ENCODE assay signal across 18 cellular contexts in the genomic region with DNA sequence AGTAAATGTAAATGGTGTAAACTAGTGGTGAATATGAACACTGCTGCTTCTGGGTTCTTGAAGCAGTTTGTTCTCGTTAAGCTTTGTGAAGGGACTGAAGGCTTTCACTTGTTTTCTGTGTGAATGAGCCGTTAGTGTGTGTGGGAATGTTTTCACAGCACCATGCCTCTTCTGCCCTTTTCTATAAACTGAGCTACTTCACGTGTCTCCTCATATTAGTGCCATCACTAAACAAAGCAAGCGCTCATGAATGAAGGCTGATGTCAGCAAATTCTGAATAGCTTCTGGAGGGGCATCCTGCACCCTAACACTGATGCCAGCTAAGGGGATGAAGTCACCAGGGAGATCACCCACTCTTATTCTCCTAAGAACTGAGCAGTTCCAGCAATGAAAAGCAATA.
A peak's percentile ranks its signal among the peaks of the same experiment; 100 is the strongest.
DNase-seq lines count a peak whose midpoint lies in the region; ATAC-seq, FAIRE-seq and TF ChIP-seq lines count a peak whose summit lies in the region.
"Had no signal": no experiment of that assay in that cellular context is flagged by ENCODE, and none has a peak within 500 bp of the region (broad histone marks: within the 10 kb centered on the region; RNA-seq: fewer than 3 reads in every experiment).

No MANE protein-coding gene starts in this region.

- no peak for TF ChIP-seq RAD21 in A549 (conservative IDR thresholded peaks at IDR 0.05 in 1 of 2, IDR thresholded peaks at IDR 0.05 in 1 of 2)

- H3K4me3 Mint-ChIP-seq in naive thymus-derived CD8-positive, alpha-beta T cell = no peak overlapping the region

- H3K4me1 ChIP-seq in A549 (no peaks in the 10 kb centered on the region), fibroblast of lung (ENCODE audit: control insufficient read depth, extremely low read depth, insufficient read depth, low read length) (no peaks in the 10 kb centered on the region), neuron (ENCODE audit: insufficient read depth, low read length) (peaks cover 11% of the 10 kb centered on the region), osteoblast (ENCODE audit: insufficient read depth, low read length) (no peaks in the 10 kb centered on the region)

- no peaks in the 10 kb centered on the region for H3K79me2 ChIP-seq in fibroblast of lung (ENCODE audit: control insufficient read depth, insufficient read depth, low read length)
- no peaks in the 10 kb centered on the region for H3K79me2 ChIP-seq in osteoblast (ENCODE audit: insufficient read depth, low read length)

- no peak overlapping the region for H3K27ac ChIP-seq in A549
- no peak overlapping the region for H3K27ac ChIP-seq in fibroblast of lung (ENCODE audit: insufficient read depth, low read length)
- H3K27ac ChIP-seq in osteoblast (ENCODE audit: low read depth, low read length) = no peak overlapping the region
- H3K27ac ChIP-seq: C4-2B had no signal

- H3K9me3 ChIP-seq in A549 = no peaks in the 10 kb centered on the region
- H3K9me3 ChIP-seq in fibroblast of lung (ENCODE audit: control insufficient read depth, insufficient read depth, low read depth, low read length) = no peaks in the 10 kb centered on the region
- H3K9me3 ChIP-seq in neuron (ENCODE audit: low read length) = no peaks in the 10 kb centered on the region
- H3K9me3 ChIP-seq in osteoblast (ENCODE audit: low read depth, low read length) = no peaks in the 10 kb centered on the region

- FAIRE-seq in A549 (lab: Jason Lieb, UNC) = no peak
- FAIRE-seq: A204.1, GM12892 had no signal

- no peak for DNase-seq in A549 (ENCODE audit: low read depth in 1 of 2, low spot score in 1 of 2)
- DNase-seq in RPMI7951 (ENCODE audit: low read depth) = peak; percentile 24
- peak in 1 of 2 donors; percentile 2 for DNase-seq in fibroblast of lung (ENCODE audit: low read depth in 2 of 2)
- DNase-seq in LoVo (ENCODE audit: low spot score) = no peak
- DNase-seq in naive thymus-derived CD8-positive, alpha-beta T cell = no peak
- DNase-seq in OCI-M2 (lab: John Stamatoyannopoulos, UW; ENCODE audit: unreplicated experiment) = no peak
- no peak for DNase-seq in osteoblast (ENCODE audit: insufficient read length, low spot score, missing footprints)
- DNase-seq: COR-L47, GOT3, KG1, NCI-H1436, NCI-H2029, NCI-H510A, NCI-H774 had no signal

- H3K27ac Mint-ChIP-seq in naive thymus-derived CD8-positive, alpha-beta T cell = no peak overlapping the region

- H3K36me3 ChIP-seq in fibroblast of lung (ENCODE audit: control insufficient read depth, insufficient read depth, low read length) (no peaks in the 10 kb centered on the region), neuron (ENCODE audit: insufficient read depth, low read length) (no peaks in the 10 kb centered on the region), osteoblast (ENCODE audit: insufficient read depth, low read length) (no peaks in the 10 kb centered on the region)

- H3K4me3 ChIP-seq in A549 (no peak overlapping the region), fibroblast of lung (replicated peaks in 1 of 4; ENCODE audit: control extremely low read depth in 1 of 4, insufficient read depth in 1 of 4, low read depth in 3 of 4, low read length in 4 of 4) (no peak overlapping the region), neuron (ENCODE audit: low read length) (no peak overlapping the region), osteoblast (ENCODE audit: insufficient read depth, low read length) (no peak overlapping the region)

- TF ChIP-seq EP300 in A549 (IDR thresholded peaks at IDR 0.05) = no peak

- TF ChIP-seq POLR2A in A549 (IDR thresholded peaks at IDR 0.05; ENCODE audit: low read length) = no peak

- H4K20me1 ChIP-seq in fibroblast of lung (ENCODE audit: control insufficient read depth, extremely low read depth, insufficient read depth, low read length) (no peaks in the 10 kb centered on the region), osteoblast (ENCODE audit: insufficient read depth, low read length) (no peaks in the 10 kb centered on the region)

- POLR2A ChIA-PET in A549 (lab: Yijun Ruan, JAX) = no interaction called here
- POLR2A ChIA-PET in naive thymus-derived CD8-positive, alpha-beta T cell (lab: Charles Lee) = no interaction called here

- CTCF ChIA-PET in A549 (lab: Yijun Ruan, JAX) = no interaction called here

- no peaks in the 10 kb centered on the region for H3K36me3 Mint-ChIP-seq in naive thymus-derived CD8-positive, alpha-beta T cell

- no peak overlapping the region for H3K9ac ChIP-seq in fibroblast of lung (ENCODE audit: insufficient read depth, low read length)

- no peaks in the 10 kb centered on the region for H3K27me3 Mint-ChIP-seq in naive thymus-derived CD8-positive, alpha-beta T cell

- no peaks in the 10 kb centered on the region for H3K4me1 Mint-ChIP-seq in naive thymus-derived CD8-positive, alpha-beta T cell

- peak overlapping the region; percentile 26 for H2AFZ ChIP-seq in fibroblast of lung (ENCODE audit: low read length)
- H2AFZ ChIP-seq in neuron (ENCODE audit: low read depth, low read length) = peak overlapping the region; percentile 66
- no peak overlapping the region for H2AFZ ChIP-seq in osteoblast (ENCODE audit: low read length)

- H3K27me3 ChIP-seq in fibroblast of lung (ENCODE audit: control insufficient read depth, insufficient read depth, low read length) (no peaks in the 10 kb centered on the region), neuron (ENCODE audit: insufficient read depth, low read length) (no peaks in the 10 kb centered on the region), osteoblast (ENCODE audit: insufficient read depth, low read length) (no peaks in the 10 kb centered on the region)

- H3K9me3 Mint-ChIP-seq in naive thymus-derived CD8-positive, alpha-beta T cell = peaks cover 0 to 20% (median 4%) of the 10 kb centered on the region in 9 donors

- 28% methylated on average over 4 of the region's 4 CpGs for WGBS in A549 (ENCODE audit: missing lambda C conversion rate)

- ATAC-seq in A549 = no peak
- ATAC-seq in naive thymus-derived CD8-positive, alpha-beta T cell = no peak

- TF ChIP-seq CTCF in A549 (IDR thresholded peaks at IDR 0.05) (no peak), fibroblast of lung (conservative IDR thresholded peaks at IDR 0.05 in 1 of 2, IDR thresholded peaks at IDR 0.05 in 1 of 2; ENCODE audit: low read depth in 1 of 2, low read length in 2 of 2) (no peak), osteoblast (IDR thresholded peaks at IDR 0.05; ENCODE audit: extremely low read depth, low read depth, low read length) (no peak)

- H3K4me2 ChIP-seq in A549 (no peak overlapping the region), fibroblast of lung (ENCODE audit: extremely low read depth, insufficient read depth, low read length) (no peak overlapping the region), osteoblast (ENCODE audit: insufficient read depth, low read length) (no peak overlapping the region)

TF ChIP-seq in A549, 52 proteins besides CTCF, POLR2A, EP300 and RAD21:
- TF ChIP-seq, protein P1, sequence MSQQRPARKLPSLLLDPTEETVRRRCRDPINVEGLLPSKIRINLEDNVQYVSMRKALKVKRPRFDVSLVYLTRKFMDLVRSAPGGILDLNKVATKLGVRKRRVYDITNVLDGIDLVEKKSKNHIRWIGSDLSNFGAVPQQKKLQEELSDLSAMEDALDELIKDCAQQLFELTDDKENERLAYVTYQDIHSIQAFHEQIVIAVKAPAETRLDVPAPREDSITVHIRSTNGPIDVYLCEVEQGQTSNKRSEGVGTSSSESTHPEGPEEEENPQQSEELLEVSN (IDR thresholded peaks at IDR 0.05; ENCODE audit: borderline replicate concordance, low read depth) = no peak
- no peak for TF ChIP-seq TFCP2L1 (CRISPR knock-in tag; IDR thresholded peaks at IDR 0.05)
- peak; percentile 69 for TF ChIP-seq MAFK (IDR thresholded peaks at IDR 0.05; ENCODE audit: partially characterized antibody)
- TF ChIP-seq, protein P2, sequence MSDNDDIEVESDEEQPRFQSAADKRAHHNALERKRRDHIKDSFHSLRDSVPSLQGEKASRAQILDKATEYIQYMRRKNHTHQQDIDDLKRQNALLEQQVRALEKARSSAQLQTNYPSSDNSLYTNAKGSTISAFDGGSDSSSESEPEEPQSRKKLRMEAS (IDR thresholded peaks at IDR 0.05) = no peak
TF ChIP-seq in A549: peak in this region for 1.
